In the genomic region with DNA sequence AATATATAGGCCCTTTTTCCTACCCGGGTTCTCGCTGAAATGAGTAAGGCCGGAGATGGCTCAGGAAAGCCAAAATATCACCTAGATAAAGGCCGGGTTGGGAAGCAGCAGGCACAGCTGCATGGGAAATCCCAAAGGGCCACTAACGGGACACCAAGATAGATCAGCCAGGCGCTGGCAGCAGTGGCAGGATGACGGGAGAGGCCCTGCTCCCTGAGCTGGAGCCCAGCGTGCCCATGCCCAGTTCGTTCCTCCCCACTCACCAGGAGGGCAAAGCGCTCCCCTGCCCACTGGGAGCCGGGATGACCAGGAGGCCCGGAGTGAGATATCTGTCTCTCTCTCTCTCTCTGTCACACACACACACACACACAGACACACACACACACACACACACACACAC, we compare ENCODE assay signal across 14 cellular contexts.
DNase-seq lines count a peak whose midpoint lies in the region; ATAC-seq and TF ChIP-seq lines count a peak whose summit lies in the region.
"Had no signal": no experiment of that assay in that cellular context is flagged by ENCODE, and none has a peak within 500 bp of the region (broad histone marks: within the 10 kb centered on the region; RNA-seq: fewer than 3 reads in every experiment).

No MANE protein-coding gene starts in this region.

- H3K9ac ChIP-seq in IMR-90 (ENCODE audit: low read depth, low read length) (no peak overlapping the region), neural progenitor cell (no peak overlapping the region)

- H3F3A ChIP-seq in neural progenitor cell (ENCODE audit: low read depth), result peaks cover 27% of the 10 kb centered on the region

- no peak overlapping the region for H3K14ac ChIP-seq in IMR-90 (replicated peaks; ENCODE audit: low read depth, low read length)

- H3K4me1 ChIP-seq in BE2C (no peaks in the 10 kb centered on the region), IMR-90 (ENCODE audit: control insufficient read depth, insufficient read depth, low read length) (no peaks in the 10 kb centered on the region), neural progenitor cell (peaks cover 4% of the 10 kb centered on the region)

- no peak overlapping the region for H3K4ac ChIP-seq in IMR-90 (ENCODE audit: low read depth, low read length)

- no peak for ATAC-seq in IMR-90 (ENCODE audit: low read depth)
- ATAC-seq: activated CD8-positive, alpha-beta T cell treated with anti-CD3 and anti-CD28 coated beads, Interleukin-2, amount 10 ng/mL, durations not matched to agents 7 days and 5 days had no signal

- H4K20me1 ChIP-seq in IMR-90 (ENCODE audit: insufficient read depth, low read length) (no peaks in the 10 kb centered on the region), neural progenitor cell (ENCODE audit: low read depth) (no peaks in the 10 kb centered on the region)

- H3K4me3 ChIP-seq in BE2C (ENCODE audit: low read depth, low read length) (no peak overlapping the region), IMR-90 (ENCODE audit: insufficient read depth, low read depth, low read length) (no peak overlapping the region), dorsolateral prefrontal cortex (peak overlapping the region in 30 of 59 donors; percentile 47 to 75 (median 62)), neural progenitor cell (peak overlapping the region; percentile 41)

- H3K18ac ChIP-seq in IMR-90 (ENCODE audit: low read depth, low read length), result no peak overlapping the region

- H4K8ac ChIP-seq in IMR-90 (ENCODE audit: low read depth in 2 of 2, low read length in 2 of 2), result peak overlapping the region in 1 of 2 experiments; percentile 44; a peak in 1 of 4 replicates

- H3K27me3 ChIP-seq in BE2C (no peaks in the 10 kb centered on the region), IMR-90 (ENCODE audit: control insufficient read depth, insufficient read depth, low read length) (no peaks in the 10 kb centered on the region), dorsolateral prefrontal cortex (peaks cover 0 to 4% (median 0%) of the 10 kb centered on the region in 45 donors), neural progenitor cell (peaks cover 11% of the 10 kb centered on the region)

- in situ Hi-C loops in IMR-90 (cut with MboI; ENCODE audit: low sequenced_read_pairs), result loop anchor here (10.0 to 25.0 kb wide), 3 partner anchors 343 to 1670 kb away; no protein-coding TSS in a partner anchor

- H3K4me2 ChIP-seq in IMR-90 (ENCODE audit: low read depth, low read length), result no peak overlapping the region
- H3K4me2 ChIP-seq in neural progenitor cell, result peak overlapping the region; percentile 74

- no peak overlapping the region for H3K4me3 Mint-ChIP-seq in neural progenitor cell

- H4K5ac ChIP-seq in IMR-90 (ENCODE audit: low read depth, low read length), result no peak overlapping the region; the same call in 1 of the 2 replicates

- H2AK9ac ChIP-seq in IMR-90 (replicated peaks; ENCODE audit: low read depth, low read length, poor library complexity), result no peak overlapping the region

- intact Hi-C loops in IMR-90 (cut with micrococcal nuclease) (loop anchor here (2.0 to 10.0 kb wide), 5 partner anchors 117 to 1240 kb away; no protein-coding TSS in a partner anchor), dorsolateral prefrontal cortex (cut with DNase I) (loop anchor here (10.0 kb wide), 4 partner anchors 323 to 1663 kb away; no protein-coding TSS in a partner anchor)

- H3K9me3 ChIP-seq in BE2C (no peaks in the 10 kb centered on the region), IMR-90 (ENCODE audit: control insufficient read depth, insufficient read depth, low read length) (peaks cover 4% of the 10 kb centered on the region; the same call in 1 of the 2 replicates), neural progenitor cell (ENCODE audit: low read depth) (no peaks in the 10 kb centered on the region)

- no TSS peak for BruUV-seq in IMR-90 (replicated peaks; lab: Mats Ljungman, UMichigan)

- CTCF ChIA-PET in IMR-90 (lab: Yijun Ruan, JAX), result no interaction called here

- no peak overlapping the region for H2BK5ac ChIP-seq in IMR-90 (ENCODE audit: low read depth, low read length, poor library complexity, severe bottlenecking)

- TF ChIP-seq CTCF in BE2C (IDR thresholded peaks at IDR 0.05; ENCODE audit: low read depth, low read length), result no peak
- no peak for TF ChIP-seq CTCF in IMR-90 (conservative IDR thresholded peaks at IDR 0.05; ENCODE audit: low read depth, low read length)
- TF ChIP-seq CTCF in dorsolateral prefrontal cortex (IDR thresholded peaks at IDR 0.05 in 54 of 56, conservative IDR thresholded peaks at IDR 0.05 in 2 of 56; ENCODE audit: low read depth in 1 of 56, partially characterized antibody in 56 of 56), result no peak
- no peak for TF ChIP-seq CTCF in neural progenitor cell (IDR thresholded peaks at IDR 0.05)

- H3K27ac Mint-ChIP-seq in neural progenitor cell, result no peak overlapping the region
- H3K27ac Mint-ChIP-seq: activated CD8-positive, alpha-beta T cell treated with anti-CD3 and anti-CD28 coated beads, Interleukin-2, amount 10 ng/mL, durations not matched to agents 7 days and 5 days; memory B cell had no signal

- TF ChIP-seq POLR2A in IMR-90 (IDR thresholded peaks at IDR 0.05; ENCODE audit: low read depth, low read length), result no peak

- H2BK15ac ChIP-seq in IMR-90 (ENCODE audit: low read depth, low read length), result no peak overlapping the region

- H3K27ac ChIP-seq in IMR-90 (ENCODE audit: insufficient read depth, low read length) (no peak overlapping the region), dorsolateral prefrontal cortex (no peak overlapping the region), neural progenitor cell (no peak overlapping the region)

- H3K23ac ChIP-seq in IMR-90 (ENCODE audit: low read depth, low read length), result no peak overlapping the region

- POLR2A ChIA-PET in IMR-90 (lab: Charles Lee; ENCODE audit: unreplicated experiment), result no interaction called here

- H3K4me1 Mint-ChIP-seq in neural progenitor cell, result peaks cover 32% of the 10 kb centered on the region

- H3K36me3 Mint-ChIP-seq in neural progenitor cell, result peaks cover 19% of the 10 kb centered on the region

- no peak overlapping the region for H2AK5ac ChIP-seq in IMR-90 (ENCODE audit: low read depth, low read length)

- no CpG with 5 or more reads among the region's 12 CpGs for WGBS in IMR-90 (ENCODE audit: extremely low coverage in 2 of 2, insufficient read length in 1 of 2), 2 experiments

- dilution Hi-C loops in IMR-90 (cut with HindIII; ENCODE audit: low sequenced_read_pairs, unreplicated experiment), result no loop called here

- H4K91ac ChIP-seq in IMR-90 (ENCODE audit: insufficient read depth, low read depth, low read length), result no peak overlapping the region

- H3K9me1 ChIP-seq in IMR-90 (ENCODE audit: insufficient read depth, low read length), result peaks cover 11% of the 10 kb centered on the region

- DNase-seq in BE2C (peak; percentile 37), IMR-90 (no peak), dorsolateral prefrontal cortex (no peak), neural progenitor cell (ENCODE audit: low spot score) (no peak), GM19240 (ENCODE audit: insufficient read length, low spot score) (no peak), Ammon's horn (ENCODE audit: low spot score) (no peak), HK-2 (ENCODE audit: unreplicated experiment) (no peak)
- DNase-seq in activated naive CD4-positive, alpha-beta T cell treated with anti-CD3 and anti-CD28 coated beads, Interleukin-2, amount 50 U/mL, for 16 hours, result no peak
- DNase-seq: activated CD8-positive, alpha-beta T cell treated with anti-CD3 and anti-CD28 coated beads, Interleukin-2, amount 10 ng/mL, durations not matched to agents 7 days and 5 days; GOT3; NCI-H446 treated with DMSO at 0.1 percent for 48 hours; stimulated activated CD8-positive, alpha-beta memory T cell treated with anti-CD3 and anti-CD28 coated beads, Interleukin-4, amount 100 ng/mL, for 48 hours; T1000 had no signal

- no peak for TF ChIP-seq RAD21 in IMR-90 (IDR thresholded peaks at IDR 0.05; ENCODE audit: low read length)

- H2BK120ac ChIP-seq in IMR-90 (ENCODE audit: low read depth, low read length), result no peak overlapping the region

- H3K56ac ChIP-seq in IMR-90 (ENCODE audit: extremely low read depth, insufficient read depth, low read length), result no peak overlapping the region

- H2BK20ac ChIP-seq in IMR-90 (ENCODE audit: low read depth, low read length), result no peak overlapping the region

- H2AFZ ChIP-seq in IMR-90 (replicated peaks; ENCODE audit: low read length, poor library complexity), result peak overlapping the region; percentile 97
- H2AFZ ChIP-seq in neural progenitor cell (replicated peaks), result peak overlapping the region; percentile 90

- peaks cover 22% of the 10 kb centered on the region for H3K9me3 Mint-ChIP-seq in neural progenitor cell

- H3K79me1 ChIP-seq in IMR-90 (ENCODE audit: low read depth in 1 of 2, low read length in 2 of 2), result 0 out of 4 replicates have a peak, but pooled peaks cover 0 to 4% of the 10 kb centered on the region in 2 experiments

- H3K27me3 Mint-ChIP-seq in neural progenitor cell (ENCODE audit: insufficient read depth, low read depth), result peaks cover 13% of the 10 kb centered on the region

- H3K36me3 ChIP-seq in BE2C (no peaks in the 10 kb centered on the region), IMR-90 (ENCODE audit: control insufficient read depth, insufficient read depth, low read length) (no peaks in the 10 kb centered on the region), neural progenitor cell (no peaks in the 10 kb centered on the region)

- H3K79me2 ChIP-seq in neural progenitor cell (ENCODE audit: low read depth), result no peaks in the 10 kb centered on the region

TF ChIP-seq in IMR-90, 13 proteins besides CTCF, POLR2A, EP300 and RAD21 (continues in another document):
- TF ChIP-seq, protein P1, sequence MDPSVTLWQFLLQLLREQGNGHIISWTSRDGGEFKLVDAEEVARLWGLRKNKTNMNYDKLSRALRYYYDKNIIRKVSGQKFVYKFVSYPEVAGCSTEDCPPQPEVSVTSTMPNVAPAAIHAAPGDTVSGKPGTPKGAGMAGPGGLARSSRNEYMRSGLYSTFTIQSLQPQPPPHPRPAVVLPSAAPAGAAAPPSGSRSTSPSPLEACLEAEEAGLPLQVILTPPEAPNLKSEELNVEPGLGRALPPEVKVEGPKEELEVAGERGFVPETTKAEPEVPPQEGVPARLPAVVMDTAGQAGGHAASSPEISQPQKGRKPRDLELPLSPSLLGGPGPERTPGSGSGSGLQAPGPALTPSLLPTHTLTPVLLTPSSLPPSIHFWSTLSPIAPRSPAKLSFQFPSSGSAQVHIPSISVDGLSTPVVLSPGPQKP (IDR thresholded peaks at IDR 0.05; ENCODE audit: borderline replicate concordance, low read depth, low read length), result no peak
- no peak for TF ChIP-seq FOS (IDR thresholded peaks at IDR 0.05; ENCODE audit: low read depth, low read length)
- TF ChIP-seq MAZ (IDR thresholded peaks at IDR 0.05; ENCODE audit: borderline replicate concordance, low read depth, low read length), result no peak
- TF ChIP-seq SMC3 (IDR thresholded peaks at IDR 0.05; ENCODE audit: low read depth, low read length), result no peak
- TF ChIP-seq BHLHE40 (IDR thresholded peaks at IDR 0.05; ENCODE audit: low read depth, low read length), result no peak
- TF ChIP-seq CEBPB (IDR thresholded peaks at IDR 0.05; ENCODE audit: low read depth, low read length), result no peak
- no peak for TF ChIP-seq CHD1 (IDR thresholded peaks at IDR 0.05; ENCODE audit: low read depth, low read length)

Comparison
In these comparisons a context has a peak if more than half of its experiments do, and no peak if none do; other contexts are left out.
1. H3K4me3 ChIP-seq: peak in dorsolateral prefrontal cortex (30 of 59) and neural progenitor cell (single experiment); none in BE2C (single experiment) and IMR-90 (single experiment).